In genomic region chrX:49163555-49164419, GRCh38 we compare ENCODE assay signal across 8 cellular contexts. TPM values are rescaled to one million over a fixed set of nuclear protein-coding genes. Genes with fewer than 3 reads are reported as not detected.
DNase-seq lines count a peak whose midpoint lies in the region; ATAC-seq and TF ChIP-seq lines count a peak whose summit lies in the region.

No MANE protein-coding gene starts in this region.

- H3K36me3 ChIP-seq in A673 (ENCODE audit: insufficient read depth, low read length, poor library complexity, severe bottlenecking) (no peaks in the 10 kb centered on the region), colonic mucosa (no peaks in the 10 kb centered on the region)

- BruUV-seq in A673 (replicated peaks; lab: Mats Ljungman, UMichigan), result no TSS peak

- peak overlapping the region; percentile 40 for H3K4me3 ChIP-seq in A673 (ENCODE audit: low read depth, low read length, poor library complexity, severe bottlenecking)
- H3K4me3 ChIP-seq in colonic mucosa, result peak overlapping the region; percentile 26

- intact Hi-C loops in A673 (cut with micrococcal nuclease; ENCODE audit: unreplicated experiment) (no loop called here), colonic mucosa (cut with DNase I) (no loop called here)
- intact Hi-C loops in activated CD4-positive, alpha-beta T cell treated with anti-CD3 and anti-CD28 coated beads for 36 hours (cut with DNase I, micrococcal nuclease), result loop anchor here (1.0 to 10.0 kb wide), 4 partner anchors 7 to 62 kb away; partner anchors contain the start of gene GPKOW (in 1 of the 2)

- peak overlapping the region; percentile 61 to 72 for H3K9ac ChIP-seq in colonic mucosa (ENCODE audit: low read depth in 2 of 2, low read length in 2 of 2)

- H3K36me3 Mint-ChIP-seq in activated CD4-positive, alpha-beta T cell treated with anti-CD3 and anti-CD28 coated beads for 36 hours (ENCODE audit: low read depth), result no peaks in the 10 kb centered on the region

- H3K9me3 ChIP-seq in A673 (ENCODE audit: low read depth, low read length, poor library complexity, severe bottlenecking), result no peaks in the 10 kb centered on the region
- no peaks in the 10 kb centered on the region for H3K9me3 ChIP-seq in colonic mucosa

- DNase-seq in A673 (ENCODE audit: low spot score) (peak; percentile 81), NCI-H446 (lab: John Stamatoyannopoulos, UW) (peak; percentile 49 to 83), colonic mucosa (peak; percentile 92), left kidney (ENCODE audit: low read depth, low spot score) (peak; percentile 90)
- peak; percentile 88 for DNase-seq in activated CD4-positive, alpha-beta T cell treated with anti-CD3 and anti-CD28 coated beads for 36 hours
- DNase-seq in stimulated activated CD4-positive, alpha-beta T cell treated with anti-CD3 and anti-CD28 coated beads, Interleukin-2, amount 100 ng/mL, for 24 hours, result peak; percentile 79 to 80

- no peaks in the 10 kb centered on the region for H3K9me3 Mint-ChIP-seq in activated CD4-positive, alpha-beta T cell treated with anti-CD3 and anti-CD28 coated beads for 36 hours (ENCODE audit: low read depth)

- POLR2A ChIA-PET in A673 (lab: Charles Lee; ENCODE audit: low non-redundant PET), result no interaction called here
- POLR2A ChIA-PET in activated CD4-positive, alpha-beta T cell treated with anti-CD3 and anti-CD28 coated beads for 36 hours (lab: Charles Lee), result no interaction called here

- H3K27ac Mint-ChIP-seq in activated CD4-positive, alpha-beta T cell treated with anti-CD3 and anti-CD28 coated beads for 36 hours, result peak overlapping the region; percentile 96

- CTCF ChIA-PET in A673 (lab: Charles Lee), result interaction anchor here (0.6 to 1.0 kb wide), 3 partner anchors 11 to 83 kb away, joined by 3 to 6 read pairs (median 4); no protein-coding TSS in a partner anchor
- CTCF ChIA-PET in activated CD4-positive, alpha-beta T cell treated with anti-CD3 and anti-CD28 coated beads for 36 hours (lab: Charles Lee), result interaction anchor here (2.0 kb wide), 1 partner anchor 29 kb away, joined by 7 read pairs; no protein-coding TSS in a partner anchor

- H3K4me3 Mint-ChIP-seq in activated CD4-positive, alpha-beta T cell treated with anti-CD3 and anti-CD28 coated beads for 36 hours, result peak overlapping the region; percentile 77

- H3K4me1 ChIP-seq in A673 (ENCODE audit: insufficient read depth, low read length, poor library complexity, severe bottlenecking), result peaks cover 6% of the 10 kb centered on the region
- H3K4me1 ChIP-seq in colonic mucosa, result no peaks in the 10 kb centered on the region

- peaks cover 27% of the 10 kb centered on the region for H3K4me1 Mint-ChIP-seq in activated CD4-positive, alpha-beta T cell treated with anti-CD3 and anti-CD28 coated beads for 36 hours

- H3K27ac ChIP-seq in A673 (ENCODE audit: low read depth, low read length, poor library complexity, severe bottlenecking) (peak overlapping the region; percentile 95), colonic mucosa (peak overlapping the region; percentile 75)

- H3K27me3 ChIP-seq in A673 (replicated peaks; ENCODE audit: insufficient read depth, low read depth, low read length, poor library complexity) (no peaks in the 10 kb centered on the region), colonic mucosa (no peaks in the 10 kb centered on the region)

- H3K27me3 Mint-ChIP-seq in activated CD4-positive, alpha-beta T cell treated with anti-CD3 and anti-CD28 coated beads for 36 hours, result no peaks in the 10 kb centered on the region

- ATAC-seq in GM18511 (IDR thresholded peaks at IDR 0.05; ENCODE audit: unreplicated experiment) (peak; percentile 45), HG03135 (IDR thresholded peaks at IDR 0.05; ENCODE audit: unreplicated experiment) (peak; percentile 64)
- ATAC-seq in activated CD4-positive, alpha-beta T cell treated with anti-CD3 and anti-CD28 coated beads for 36 hours, result peak; percentile 60

- peak; percentile 58 for TF ChIP-seq CTCF in A673 (conservative IDR thresholded peaks at IDR 0.05; ENCODE audit: low read depth, low read length)
- peak; percentile 65 for TF ChIP-seq CTCF in colonic mucosa (IDR thresholded peaks at IDR 0.05)

RNA-seq across cellular contexts. Expression of gene MAGIX, which starts 1.2 kb away (rescaled TPM):
- total RNA-seq in A673 (2021), result 1.1 and 1.5 TPM in 2 replicates
- 1 to 10 TPM in 1 of 2 experiments, under 1 TPM in 1; 0.49 to 1.3 TPM for total RNA-seq in activated CD4-positive, alpha-beta T cell treated with anti-CD3 and anti-CD28 coated beads for 36 hours
- total RNA-seq in colonic mucosa, result 10 to 100 TPM in 1 of 2 donors, 1 to 10 TPM in 1; 4.3 to 14.7 TPM

RNA-seq across cellular contexts. Expression of gene PLP2, which starts 7.9 kb away (rescaled TPM):
- total RNA-seq in A673 (2021) (70.0 and 87.5 TPM in 2 replicates), colonic mucosa (100 to 1,000 TPM; 157 to 227 TPM)
- 100 to 1,000 TPM; 174 to 202 TPM for total RNA-seq in activated CD4-positive, alpha-beta T cell treated with anti-CD3 and anti-CD28 coated beads for 36 hours

RNA-seq across cellular contexts. Expression of gene PRICKLE3, which starts 22.4 kb away (rescaled TPM):
- total RNA-seq in A673 (2021) (4.8 and 6.7 TPM in 2 replicates), colonic mucosa (10 to 100 TPM; 16.7 to 25.5 TPM)
- total RNA-seq in activated CD4-positive, alpha-beta T cell treated with anti-CD3 and anti-CD28 coated beads for 36 hours, result 10 to 100 TPM; 22.3 to 23.0 TPM

RNA-seq across cellular contexts. Expression of gene SYP, which starts 36.2 kb away (rescaled TPM):
- total RNA-seq in A673 (2021) (14.6 and 16.3 TPM in 2 replicates), colonic mucosa (1 to 10 TPM; 6.4 to 7.4 TPM)
- 1 to 10 TPM; 7.2 to 8.5 TPM for total RNA-seq in activated CD4-positive, alpha-beta T cell treated with anti-CD3 and anti-CD28 coated beads for 36 hours

RNA-seq across cellular contexts. Expression of gene GPKOW, which starts 40.3 kb away (rescaled TPM):
- 24.9 and 29.1 TPM in 2 replicates for total RNA-seq in A673 (2021)
- 10 to 100 TPM; 17.8 to 21.2 TPM for total RNA-seq in activated CD4-positive, alpha-beta T cell treated with anti-CD3 and anti-CD28 coated beads for 36 hours
- 10 to 100 TPM; 25.0 to 27.6 TPM for total RNA-seq in colonic mucosa

Comparison
In these comparisons a context has a peak if more than half of its experiments do, and no peak if none do; other contexts are left out.
1. Peak in every context shown above with its lines: DNase-seq, ATAC-seq, H3K4me3 ChIP-seq and H3K27ac ChIP-seq.
2. intact Hi-C loops: an anchor here in activated CD4-positive, alpha-beta T cell treated with anti-CD3 and anti-CD28 coated beads for 36 hours (1.0 to 10.0 kb wide); none called in A673 and colonic mucosa.